In the genomic region with DNA sequence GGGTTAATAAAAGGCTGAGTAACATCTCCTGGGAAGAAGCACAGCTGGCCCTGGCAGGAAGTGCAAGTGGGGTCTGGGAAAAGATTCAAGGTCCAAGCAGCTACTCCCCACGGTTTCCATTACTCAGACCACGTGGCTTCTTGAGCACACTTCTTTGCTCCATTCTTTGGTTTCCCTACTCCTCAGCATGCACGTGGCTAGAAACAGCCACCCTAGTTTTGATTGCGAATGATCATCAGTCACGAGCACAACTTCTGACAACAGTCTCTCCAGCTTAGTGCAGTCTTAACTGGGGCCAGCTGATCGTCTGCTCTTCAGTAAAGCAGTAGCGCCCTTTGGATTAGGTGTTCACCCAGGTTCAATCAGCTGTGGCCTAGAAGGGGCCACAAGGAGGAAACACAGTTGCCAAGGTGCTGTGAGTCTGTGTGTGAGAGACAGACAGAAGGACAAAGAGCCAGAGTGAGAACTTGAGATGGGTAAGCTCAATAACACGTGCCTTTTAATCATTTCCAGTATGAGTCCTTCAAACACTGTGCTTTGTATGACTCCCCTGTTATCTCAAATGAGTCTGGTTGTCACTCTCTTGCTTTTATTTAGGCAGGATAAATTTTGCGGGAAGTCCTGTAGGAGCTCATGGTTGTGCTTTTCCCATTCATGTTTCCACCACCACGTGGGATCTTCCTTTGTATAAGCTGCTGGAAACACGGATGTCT, we compare ENCODE assay signal across 9 cellular contexts. TPM values are rescaled to one million over a fixed set of nuclear protein-coding genes. Genes with fewer than 3 reads are reported as not detected.
DNase-seq lines count a peak whose midpoint lies in the region; ATAC-seq and TF ChIP-seq lines count a peak whose summit lies in the region.
"Had no signal": no experiment of that assay in that cellular context is flagged by ENCODE, and none has a peak within 500 bp of the region (broad histone marks: within the 10 kb centered on the region; RNA-seq: fewer than 3 reads in every experiment).

No MANE protein-coding gene starts in this region.

- peaks cover 6% of the 10 kb centered on the region for H3K4me1 Mint-ChIP-seq in T-helper 17 cell
- H3K4me1 Mint-ChIP-seq: memory B cell had no signal

- H3K27me3 Mint-ChIP-seq in T-helper 17 cell = peaks cover 8% of the 10 kb centered on the region

- H3K27ac ChIP-seq in prostate gland = peak overlapping the region; percentile 95 to 97

- no peaks in the 10 kb centered on the region for H3K27me3 ChIP-seq in prostate gland (replicated peaks; ENCODE audit: insufficient read depth)

- H3K4me3 ChIP-seq in fibroblast of villous mesenchyme (ENCODE audit: low read depth, low read length) (no peak overlapping the region), prostate gland (no peak overlapping the region)

- 53% methylated on average over 11 of the region's 11 CpGs for WGBS in prostate gland

- no peaks in the 10 kb centered on the region for H3K9me3 ChIP-seq in T-helper 17 cell (ENCODE audit: control insufficient read depth, low read length, poor library complexity, severe bottlenecking)
- H3K9me3 ChIP-seq in prostate gland = no peaks in the 10 kb centered on the region

- no peaks in the 10 kb centered on the region for H3K4me1 ChIP-seq in prostate gland (replicated peaks)

- no peak for ATAC-seq in T-helper 17 cell
- ATAC-seq in HG02973 (IDR thresholded peaks at IDR 0.05; ENCODE audit: unreplicated experiment) = no peak

- H3K4me3 Mint-ChIP-seq in T-helper 17 cell = peak overlapping the region; percentile 80
- H3K4me3 Mint-ChIP-seq: memory B cell had no signal

- peak overlapping the region; percentile 61 for H3K27ac Mint-ChIP-seq in T-helper 17 cell
- H3K27ac Mint-ChIP-seq: memory B cell had no signal

- peak; percentile 38 for DNase-seq in Daoy (ENCODE audit: low read depth)
- no peak for DNase-seq in T-helper 17 cell
- DNase-seq in fibroblast of villous mesenchyme (ENCODE audit: low read depth) = peak; percentile 89
- DNase-seq in prostate gland (ENCODE audit: low spot score) = no peak
- no peak for DNase-seq in HK-2 (ENCODE audit: unreplicated experiment)
- DNase-seq in mesenteric fat pad (ENCODE audit: low spot score) = no peak
- DNase-seq in NAMALWA (ENCODE audit: low spot score) = no peak

- intact Hi-C loops in prostate gland (cut with DNase I) = loop anchor here (5.0 kb wide), 1 partner anchor 36 kb away; no protein-coding TSS in a partner anchor

- H3K36me3 Mint-ChIP-seq in T-helper 17 cell (ENCODE audit: low read depth) = no peaks in the 10 kb centered on the region
- H3K36me3 Mint-ChIP-seq: memory B cell had no signal

- H3K36me3 ChIP-seq in prostate gland = no peaks in the 10 kb centered on the region

- TF ChIP-seq CTCF in fibroblast of villous mesenchyme (IDR thresholded peaks at IDR 0.05; ENCODE audit: insufficient read depth, low read depth, low read length) (no peak), prostate gland (IDR thresholded peaks at IDR 0.05) (no peak)

- TF ChIP-seq POLR2A in prostate gland (IDR thresholded peaks at IDR 0.05) = no peak

RNA-seq across cellular contexts. Expression of gene PARVA, which starts 1.0 kb away (rescaled TPM):
- total RNA-seq in Daoy (2014; rRNA removed; shearing (Covaris generic)) = 20.2 and 26.8 TPM in 2 replicates
- total RNA-seq in T-helper 17 cell (1 to 10 TPM in 1 of 2 donors, under 1 TPM in 1; 0.16 to 1.8 TPM), fibroblast of villous mesenchyme (72.5 and 76.4 TPM in 2 replicates), prostate gland (10 to 100 TPM; 38.4 to 55.1 TPM), mesenteric fat pad (223 TPM)

Comparison
In these comparisons a context has a peak if more than half of its experiments do, and no peak if none do; other contexts are left out.
1. DNase-seq: peak in Daoy (single experiment) and fibroblast of villous mesenchyme (single experiment); none in T-helper 17 cell (0 of 3), prostate gland (single experiment), HK-2 (single experiment), mesenteric fat pad (single experiment) and NAMALWA (single experiment).